In genomic region chr1:158818560-158818959, GRCh38 we compare ENCODE assay signal across 19 cellular contexts. TPM values are rescaled to one million over a fixed set of nuclear protein-coding genes. Genes with fewer than 3 reads are reported as not detected.
DNase-seq lines count a peak whose midpoint lies in the region; ATAC-seq and TF ChIP-seq lines count a peak whose summit lies in the region.
"Had no signal": no experiment of that assay in that cellular context is flagged by ENCODE, and none has a peak within 500 bp of the region (broad histone marks: within the 10 kb centered on the region; RNA-seq: fewer than 3 reads in every experiment).

No MANE protein-coding gene starts in this region.

- no peaks in the 10 kb centered on the region for H3K9me3 Mint-ChIP-seq in activated CD8-positive, alpha-beta memory T cell treated with anti-CD3 and anti-CD28 coated beads, Interleukin-2, amount 10 ng/mL, durations not matched to agents 7 days and 5 days (ENCODE audit: low read depth)
- no peaks in the 10 kb centered on the region for H3K9me3 Mint-ChIP-seq in T-cell
- no peaks in the 10 kb centered on the region for H3K9me3 Mint-ChIP-seq in immature natural killer cell
- no peaks in the 10 kb centered on the region for H3K9me3 Mint-ChIP-seq in CD4-positive, alpha-beta T cell

- no peaks in the 10 kb centered on the region for H3K27me3 ChIP-seq in upper lobe of left lung
- no peaks in the 10 kb centered on the region for H3K27me3 ChIP-seq in CD4-positive, alpha-beta T cell (ENCODE audit: control insufficient read depth, insufficient read depth, low read length)
- H3K27me3 ChIP-seq: heart right ventricle had no signal

- peak overlapping the region; percentile 62 for H3K27ac Mint-ChIP-seq in activated CD8-positive, alpha-beta memory T cell treated with anti-CD3 and anti-CD28 coated beads, Interleukin-2, amount 10 ng/mL, durations not matched to agents 7 days and 5 days
- H3K27ac Mint-ChIP-seq in T-cell: peak overlapping the region; percentile 60 to 83
- H3K27ac Mint-ChIP-seq in immature natural killer cell: peak overlapping the region; percentile 84 to 96 (median 94)
- H3K27ac Mint-ChIP-seq in CD4-positive, alpha-beta T cell: no peak overlapping the region

- H3K27me3 Mint-ChIP-seq in activated CD8-positive, alpha-beta memory T cell treated with anti-CD3 and anti-CD28 coated beads, Interleukin-2, amount 10 ng/mL, durations not matched to agents 7 days and 5 days: no peaks in the 10 kb centered on the region
- H3K27me3 Mint-ChIP-seq in T-cell: peaks cover 0 to 6% of the 10 kb centered on the region in 2 donors
- no peaks in the 10 kb centered on the region for H3K27me3 Mint-ChIP-seq in immature natural killer cell (ENCODE audit: low read depth in 3 of 3)
- no peaks in the 10 kb centered on the region for H3K27me3 Mint-ChIP-seq in CD4-positive, alpha-beta T cell

- no peak for TF ChIP-seq EP300 in upper lobe of left lung (IDR thresholded peaks at IDR 0.05)

- ATAC-seq in activated CD8-positive, alpha-beta memory T cell treated with anti-CD3 and anti-CD28 coated beads, Interleukin-2, amount 10 ng/mL, durations not matched to agents 7 days and 5 days: no peak
- no peak for ATAC-seq in T-cell (replicated peaks in 1 of 4)
- peak; percentile 22 to 36 for ATAC-seq in upper lobe of left lung (ENCODE audit: low FRiP score in 2 of 2)
- ATAC-seq in CD4-positive, alpha-beta T cell (ENCODE audit: poor library complexity): no peak
- ATAC-seq: esophagus mucosa, left lobe of liver had no signal

- no peak for TF ChIP-seq POLR2A in upper lobe of left lung (IDR thresholded peaks at IDR 0.05)

- peaks cover 0 to 5% (median 2%) of the 10 kb centered on the region in 4 donors for H3K4me1 ChIP-seq in upper lobe of left lung

- CTCF ChIA-PET in activated CD8-positive, alpha-beta memory T cell treated with anti-CD3 and anti-CD28 coated beads, Interleukin-2, amount 10 ng/mL, durations not matched to agents 7 days and 5 days (lab: Charles Lee): interaction anchor here (0.6 to 1.4 kb wide), 2 partner anchors 9 to 180 kb away, joined by 3 read pairs; no protein-coding TSS in a partner anchor
- CTCF ChIA-PET in T-cell (lab: Charles Lee): interaction anchor here (0.7 to 0.9 kb wide), 2 partner anchors 12 to 25 kb away, joined by 3 read pairs; no protein-coding TSS in a partner anchor
- CTCF ChIA-PET in CD4-positive, alpha-beta T cell (lab: Charles Lee): interaction anchor here (1.1 kb wide), 1 partner anchor 14 kb away, joined by 3 read pairs; no protein-coding TSS in a partner anchor

- intact Hi-C loops in CD4-positive, alpha-beta T cell (cut with DNase I, micrococcal nuclease): no loop called here

- peak overlapping the region; percentile 53 to 79 (median 72) for H3K27ac ChIP-seq in upper lobe of left lung
- no peak overlapping the region for H3K27ac ChIP-seq in CD4-positive, alpha-beta T cell (ENCODE audit: low read depth, low read length)
- H3K27ac ChIP-seq: WERI-Rb-1 had no signal

- no peak overlapping the region for H3K4me3 ChIP-seq in upper lobe of left lung
- H3K4me3 ChIP-seq: heart right ventricle had no signal

- H3K36me3 Mint-ChIP-seq in activated CD8-positive, alpha-beta memory T cell treated with anti-CD3 and anti-CD28 coated beads, Interleukin-2, amount 10 ng/mL, durations not matched to agents 7 days and 5 days: peaks cover 3% of the 10 kb centered on the region
- no peaks in the 10 kb centered on the region for H3K36me3 Mint-ChIP-seq in T-cell
- H3K36me3 Mint-ChIP-seq in immature natural killer cell: no peaks in the 10 kb centered on the region
- no peaks in the 10 kb centered on the region for H3K36me3 Mint-ChIP-seq in CD4-positive, alpha-beta T cell (ENCODE audit: low read depth)

- no peak for TF ChIP-seq CTCF in upper lobe of left lung (IDR thresholded peaks at IDR 0.05)
- no peak for TF ChIP-seq CTCF in CD4-positive, alpha-beta T cell (IDR thresholded peaks at IDR 0.05)

- no peak for DNase-seq in activated CD8-positive, alpha-beta memory T cell treated with anti-CD3 and anti-CD28 coated beads, Interleukin-2, amount 10 ng/mL, durations not matched to agents 7 days and 5 days
- DNase-seq in activated CD8-positive, alpha-beta memory T cell treated with anti-CD3 and anti-CD28 coated beads, Interleukin-2, amount 50 U/mL, for 48 hours: no peak
- no peak for DNase-seq in T-cell
- DNase-seq in immature natural killer cell: no peak
- no peak for DNase-seq in upper lobe of left lung
- DNase-seq in NCI-H69 (lab: John Stamatoyannopoulos, UW): no peak
- no peak for DNase-seq in RPMI8226
- no peak for DNase-seq in CD4-positive, alpha-beta T cell
- DNase-seq: Calu3, heart right ventricle, NCI-H1436 treated with DMSO at 0.1 percent for 48 hours, NCI-H510A, Right ventricle myocardium superior, WERI-Rb-1 had no signal

- no peaks in the 10 kb centered on the region for H3K9me3 ChIP-seq in upper lobe of left lung
- H3K9me3 ChIP-seq in CD4-positive, alpha-beta T cell (ENCODE audit: control insufficient read depth, low read length): no peaks in the 10 kb centered on the region
- H3K9me3 ChIP-seq: heart right ventricle had no signal

- H3K36me3 ChIP-seq in upper lobe of left lung: no peaks in the 10 kb centered on the region
- H3K36me3 ChIP-seq: heart right ventricle, WERI-Rb-1 had no signal

- 50 to 58% methylated on average over 1 of the region's 1 CpG for WGBS in upper lobe of left lung, 2 donors

- no peak overlapping the region for H3K4me3 Mint-ChIP-seq in activated CD8-positive, alpha-beta memory T cell treated with anti-CD3 and anti-CD28 coated beads, Interleukin-2, amount 10 ng/mL, durations not matched to agents 7 days and 5 days
- H3K4me3 Mint-ChIP-seq in T-cell (no peak overlapping the region), immature natural killer cell (peak overlapping the region in 2 of 5 donors; percentile 22 to 88)
- H3K4me3 Mint-ChIP-seq in CD4-positive, alpha-beta T cell: no peak overlapping the region

- POLR2A ChIA-PET in T-cell (lab: Charles Lee): no interaction called here
- POLR2A ChIA-PET in CD4-positive, alpha-beta T cell (lab: Charles Lee): interaction anchor here (0.8 kb wide), 1 partner anchor 615 kb away, joined by 3 read pairs; no protein-coding TSS in a partner anchor

- peaks cover 19% of the 10 kb centered on the region for H3K4me1 Mint-ChIP-seq in activated CD8-positive, alpha-beta memory T cell treated with anti-CD3 and anti-CD28 coated beads, Interleukin-2, amount 10 ng/mL, durations not matched to agents 7 days and 5 days
- peaks cover 7 to 24% (median 24%) of the 10 kb centered on the region in 3 donors for H3K4me1 Mint-ChIP-seq in T-cell
- H3K4me1 Mint-ChIP-seq in immature natural killer cell: peaks cover 32 to 35% of the 10 kb centered on the region in 2 donors
- H3K4me1 Mint-ChIP-seq in CD4-positive, alpha-beta T cell (ENCODE audit: low read depth): peaks cover 17% of the 10 kb centered on the region

RNA-seq across cellular contexts. Expression of gene MNDA, which starts 12.6 kb away (rescaled TPM):
- not detected for total RNA-seq in activated CD8-positive, alpha-beta memory T cell treated with anti-CD3 and anti-CD28 coated beads, Interleukin-2, amount 10 ng/mL, durations not matched to agents 7 days and 5 days
- 1 to 10 TPM in 1 of 5 donors, under 1 TPM in 4; 0.20 to 1.2 (median 0.61) TPM for total RNA-seq in T-cell
- polyA plus RNA-seq in immature natural killer cell: 10 to 100 TPM in 1 of 3 donors, 1 to 10 TPM in 2; 2.8 to 16.3 (median 8.8) TPM
- total RNA-seq in upper lobe of left lung: 10 to 100 TPM; 16.2 to 83.3 (median 28.7) TPM
- total RNA-seq in CD4-positive, alpha-beta T cell: 1 to 10 TPM in 1 of 2 experiments, under 1 TPM in 1; 0.88 to 1.1 TPM
- total RNA-seq: A172, Calu3, HT1080 had no signal

RNA-seq across cellular contexts. Expression of gene OR6N2, which starts 37.6 kb away (rescaled TPM):
- not detected for total RNA-seq in activated CD8-positive, alpha-beta memory T cell treated with anti-CD3 and anti-CD28 coated beads, Interleukin-2, amount 10 ng/mL, durations not matched to agents 7 days and 5 days
- total RNA-seq in T-cell: not detected
- not detected for polyA plus RNA-seq in immature natural killer cell
- total RNA-seq in upper lobe of left lung: under 1 TPM in 2 of 6 donors, not detected in 4; 0.10 to 0.26 TPM
- total RNA-seq in CD4-positive, alpha-beta T cell: not detected
- total RNA-seq: A172, Calu3, esophagus mucosa, heart right ventricle, HT1080, left lobe of liver, Right ventricle myocardium superior, subcutaneous adipose tissue had no signal
- polyA plus RNA-seq: heart right ventricle had no signal

RNA-seq across cellular contexts. Expression of gene OR6N1, which starts 46.6 kb away (rescaled TPM):
- not detected for total RNA-seq in activated CD8-positive, alpha-beta memory T cell treated with anti-CD3 and anti-CD28 coated beads, Interleukin-2, amount 10 ng/mL, durations not matched to agents 7 days and 5 days
- not detected for total RNA-seq in T-cell
- polyA plus RNA-seq in immature natural killer cell: not detected
- total RNA-seq in upper lobe of left lung: 1 to 10 TPM in 2 of 6 donors, under 1 TPM in 3, not detected in 1; 0.20 to 1.9 (median 0.57) TPM
- total RNA-seq in CD4-positive, alpha-beta T cell: not detected
- total RNA-seq: A172, Calu3, esophagus mucosa, heart right ventricle, HT1080, left lobe of liver, Right ventricle myocardium superior, subcutaneous adipose tissue had no signal
- polyA plus RNA-seq: heart right ventricle had no signal

Comparison
In these comparisons a context has a peak if more than half of its experiments do, and no peak if none do; other contexts are left out.
1. ATAC-seq: peak in upper lobe of left lung (2 of 2); none in activated CD8-positive, alpha-beta memory T cell treated with anti-CD3 and anti-CD28 coated beads, Interleukin-2, amount 10 ng/mL, durations not matched to agents 7 days and 5 days (single experiment), T-cell (0 of 4) and CD4-positive, alpha-beta T cell (single experiment).
2. RNA of gene MNDA, which starts 12.6 kb away (total RNA-seq): 16.2 to 83.3 TPM in upper lobe of left lung; 0.88 to 1.1 TPM in CD4-positive, alpha-beta T cell, 0.20 to 1.2 TPM in T-cell and not detected in activated CD8-positive, alpha-beta memory T cell treated with anti-CD3 and anti-CD28 coated beads, Interleukin-2, amount 10 ng/mL, durations not matched to agents 7 days and 5 days; every median in the first group is over 4 times any median in the second.